In the genomic region with DNA sequence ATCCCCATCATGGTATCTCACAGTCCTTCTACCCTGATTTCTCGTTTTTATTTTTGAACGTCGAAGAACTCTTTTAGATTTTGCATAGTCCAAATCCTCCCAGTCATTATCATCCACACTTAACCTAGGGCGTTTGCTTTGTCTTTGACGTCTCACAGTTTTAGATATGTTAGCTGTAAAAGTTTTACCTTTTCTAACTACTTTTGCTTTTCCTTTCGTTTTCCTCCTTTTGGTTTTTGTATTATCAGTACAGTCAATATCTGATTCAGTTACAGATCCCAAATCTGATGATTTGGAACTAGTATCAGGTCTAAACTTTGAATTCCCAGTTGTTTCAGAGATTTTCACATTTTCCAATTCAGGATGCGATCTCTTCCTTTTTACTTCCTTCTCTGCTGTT, we compare ENCODE assay signal across 24 cellular contexts. TPM values are rescaled to one million over a fixed set of nuclear protein-coding genes. Genes with fewer than 3 reads are reported as not detected.
DNase-seq lines count a peak whose midpoint lies in the region; ATAC-seq, FAIRE-seq and TF ChIP-seq lines count a peak whose summit lies in the region.
"Had no signal": no experiment of that assay in that cellular context is flagged by ENCODE, and none has a peak within 500 bp of the region (broad histone marks: within the 10 kb centered on the region; RNA-seq: fewer than 3 reads in every experiment).

No MANE protein-coding gene starts in this region.

- H3K36me3 ChIP-seq in mucosa of descending colon (ENCODE audit: low read depth), result peaks cover 13% of the 10 kb centered on the region

- peaks cover 88% of the 10 kb centered on the region for H3K36me3 Mint-ChIP-seq in activated T-cell treated with anti-CD3 and anti-CD28 coated beads, Interleukin-2, amount 50 U/mL, for 24 hours (ENCODE audit: low read depth)
- H3K36me3 Mint-ChIP-seq in activated T-helper 17 cell treated with anti-CD3 and anti-CD28 coated beads, Interleukin-2, amount 50 U/mL, for 72 hours (ENCODE audit: low read depth), result peaks cover 83% of the 10 kb centered on the region

- peak; percentile 78 for FAIRE-seq in H54 (lab: Jason Lieb, UNC)
- FAIRE-seq: small intestine had no signal

- no peak overlapping the region for H3K4me3 ChIP-seq in mucosa of descending colon
- H3K4me3 ChIP-seq: adrenal gland, esophagus muscularis mucosa, gastroesophageal sphincter, left lung, testis had no signal

- peak overlapping the region; percentile 63 for H3K27ac Mint-ChIP-seq in activated T-cell treated with anti-CD3 and anti-CD28 coated beads, Interleukin-2, amount 50 U/mL, for 24 hours
- peak overlapping the region; percentile 35 for H3K27ac Mint-ChIP-seq in activated T-helper 17 cell treated with anti-CD3 and anti-CD28 coated beads, Interleukin-2, amount 50 U/mL, for 72 hours

- peaks cover 39% of the 10 kb centered on the region for H3K4me1 Mint-ChIP-seq in activated T-cell treated with anti-CD3 and anti-CD28 coated beads, Interleukin-2, amount 50 U/mL, for 24 hours (ENCODE audit: low read depth)
- H3K4me1 Mint-ChIP-seq in activated T-helper 17 cell treated with anti-CD3 and anti-CD28 coated beads, Interleukin-2, amount 50 U/mL, for 72 hours, result peaks cover 15% of the 10 kb centered on the region

- DNase-seq in activated T-cell treated with anti-CD3 and anti-CD28 coated beads, Interleukin-2, amount 50 U/mL, for 24 hours, result no peak
- DNase-seq in activated T-cell treated with anti-CD3 and anti-CD28 coated beads for 4 hours, result no peak
- no peak for DNase-seq in H54 (ENCODE audit: insufficient read length, low spot score)
- DNase-seq in mucosa of descending colon, result no peak
- DNase-seq in DMS 273 treated with DMSO at 0.1 percent for 48 hours (lab: John Stamatoyannopoulos, UW), result no peak
- no peak for DNase-seq in NCI-H1048 (lab: John Stamatoyannopoulos, UW)
- DNase-seq in OCI-M2 (lab: John Stamatoyannopoulos, UW; ENCODE audit: unreplicated experiment), result no peak
- DNase-seq: activated CD8-positive, alpha-beta memory T cell treated with anti-CD3 and anti-CD28 coated beads, Interleukin-2, amount 50 U/mL, for 4 hours; adrenal gland; caudate nucleus; GF-D8; H7; Kasumi-1; left lung; NCI-H2107; NCI-H524; SHP77; small intestine; stimulated activated CD8-positive, alpha-beta memory T cell treated with anti-CD3 and anti-CD28 coated beads, Interleukin-4, amount 100 ng/mL, for 48 hours; testis had no signal

- no peaks in the 10 kb centered on the region for H3K9me3 ChIP-seq in mucosa of descending colon
- H3K9me3 ChIP-seq: adrenal gland, esophagus muscularis mucosa, gastroesophageal sphincter, left lung, neutrophil, testis had no signal

- no peak for ATAC-seq in activated T-helper 17 cell treated with anti-CD3 and anti-CD28 coated beads, Interleukin-2, amount 50 U/mL, for 72 hours (replicated peaks)
- peak; percentile 46 for ATAC-seq in mucosa of descending colon
- ATAC-seq: gastroesophageal sphincter had no signal

- no peaks in the 10 kb centered on the region for H3K27me3 Mint-ChIP-seq in activated T-cell treated with anti-CD3 and anti-CD28 coated beads, Interleukin-2, amount 50 U/mL, for 24 hours
- H3K27me3 Mint-ChIP-seq in activated T-helper 17 cell treated with anti-CD3 and anti-CD28 coated beads, Interleukin-2, amount 50 U/mL, for 72 hours, result no peaks in the 10 kb centered on the region

- intact Hi-C loops in mucosa of descending colon (cut with DNase I, micrococcal nuclease), result no loop called here

- no peaks in the 10 kb centered on the region for H3K9me3 Mint-ChIP-seq in activated T-cell treated with anti-CD3 and anti-CD28 coated beads, Interleukin-2, amount 50 U/mL, for 24 hours
- H3K9me3 Mint-ChIP-seq in activated T-helper 17 cell treated with anti-CD3 and anti-CD28 coated beads, Interleukin-2, amount 50 U/mL, for 72 hours, result no peaks in the 10 kb centered on the region

- H3K4me3 Mint-ChIP-seq in activated T-cell treated with anti-CD3 and anti-CD28 coated beads, Interleukin-2, amount 50 U/mL, for 24 hours, result no peak overlapping the region
- peak overlapping the region; percentile 40 for H3K4me3 Mint-ChIP-seq in activated T-helper 17 cell treated with anti-CD3 and anti-CD28 coated beads, Interleukin-2, amount 50 U/mL, for 72 hours

- no peak for TF ChIP-seq CTCF in mucosa of descending colon (IDR thresholded peaks at IDR 0.05)

- TF ChIP-seq POLR2A in H54 (IDR thresholded peaks at IDR 0.05; ENCODE audit: low read depth, low read length), result no peak

- peaks cover 28% of the 10 kb centered on the region for H3K4me1 ChIP-seq in mucosa of descending colon (ENCODE audit: low read depth)
- H3K4me1 ChIP-seq: left lung, testis had no signal

RNA-seq across cellular contexts. Expression of a gene that starts 13.1 kb away (rescaled TPM):
- total RNA-seq in activated T-helper 17 cell treated with anti-CD3 and anti-CD28 coated beads, Interleukin-2, amount 50 U/mL, for 72 hours, result 100 to 1,000 TPM in 1 of 2 donors, 10 to 100 TPM in 1; 46.8 to 107 TPM
- 10 to 100 TPM; 24.3 to 48.1 (median 36.2) TPM for total RNA-seq in mucosa of descending colon
